20 cellular contexts compared by ENCODE assay signal in genomic region chr4:132502096-132502552, GRCh38.
DNase-seq lines count a peak whose midpoint lies in the region; ATAC-seq, FAIRE-seq and TF ChIP-seq lines count a peak whose summit lies in the region.
"Had no signal": no experiment of that assay in that cellular context is flagged by ENCODE, and none has a peak within 500 bp of the region (broad histone marks: within the 10 kb centered on the region; RNA-seq: fewer than 3 reads in every experiment).

No MANE protein-coding gene starts in this region.

- 0 out of 2 replicates have a peak overlapping the region, but pooled peaks have one; percentile 36 for H2BK20ac ChIP-seq in H1 (ENCODE audit: low read length)

- ATAC-seq in GM18868 (IDR thresholded peaks at IDR 0.05; ENCODE audit: unreplicated experiment) (peak; percentile 39), lower lobe of right lung (no peak)
- ATAC-seq: K562, Right ventricle myocardium inferior, T-cell had no signal

- H2AFZ ChIP-seq in Karpas-422 (ENCODE audit: low read length) = peak overlapping the region; percentile 82; the same call in 1 of the 2 replicates
- H2AFZ ChIP-seq in H1 (ENCODE audit: low read length) = no peak overlapping the region

- no peak overlapping the region for H2AK5ac ChIP-seq in H1 (ENCODE audit: low read depth, low read length)

- H2BK120ac ChIP-seq in H1 (replicated peaks; ENCODE audit: low read depth, low read length) = no peak overlapping the region

- DNase-seq in ELR (ENCODE audit: low read depth) = peak; percentile 13
- DNase-seq in Karpas-422 = peak; percentile 53
- no peak for DNase-seq in H1 (ENCODE audit: low read depth in 1 of 2, low spot score in 2 of 2)
- DNase-seq in HuH-7 (ENCODE audit: low spot score) = no peak
- no peak for DNase-seq in activated CD8-positive, alpha-beta memory T cell treated with anti-CD3 and anti-CD28 coated beads, Interleukin-2, amount 50 U/mL, for 4 hours
- DNase-seq in uterus = no peak
- no peak for DNase-seq in lower lobe of right lung
- DNase-seq: COR-L47, DMS153, GOT3, NCI-H1048, NCI-H1436 treated with DMSO at 0.1 percent for 48 hours, NCI-H2081, NCI-H748 treated with DMSO at 0.1 percent for 48 hours, Peyer's patch, T-cell had no signal

- no peak overlapping the region for H4K5ac ChIP-seq in H1 (ENCODE audit: insufficient read length, low read depth, low read length)

- intact Hi-C loops in uterus (cut with DNase I; ENCODE audit: low total_unique reads) = no loop called here
- intact Hi-C loops in lower lobe of right lung (cut with DNase I) = no loop called here

- H3K4me1 ChIP-seq in Karpas-422 (ENCODE audit: low read length) (peaks cover 12% of the 10 kb centered on the region), H1 (replicated peaks in 1 of 4; ENCODE audit: control insufficient read depth in 3 of 4, insufficient read depth in 4 of 4, low read length in 3 of 4) (no peaks in the 10 kb centered on the region; a peak in 1 of 7 replicates), uterus (no peaks in the 10 kb centered on the region), lower lobe of right lung (no peaks in the 10 kb centered on the region)
- H3K4me1 ChIP-seq: Peyer's patch had no signal

- H3K4ac ChIP-seq in H1 (replicated peaks; ENCODE audit: insufficient read length, low read depth, low read length) = no peak overlapping the region

- no peak overlapping the region for H3K56ac ChIP-seq in H1 (replicated peaks; ENCODE audit: insufficient read length, low read depth, low read length)

- H3K23ac ChIP-seq in H1 (ENCODE audit: insufficient read length) = no peak overlapping the region

- no peaks in the 10 kb centered on the region for H3K9me2 ChIP-seq in Karpas-422 (replicated peaks; ENCODE audit: insufficient read depth, low read length)

- H4K20me1 ChIP-seq in Karpas-422 (ENCODE audit: insufficient read depth, low read depth, low read length) (no peaks in the 10 kb centered on the region), H1 (replicated peaks in 1 of 2; ENCODE audit: control insufficient read depth in 1 of 2, insufficient read depth in 2 of 2, low read length in 2 of 2) (no peaks in the 10 kb centered on the region)

- no peaks in the 10 kb centered on the region for H3K79me1 ChIP-seq in H1 (ENCODE audit: low read depth, low read length)

- no peak overlapping the region for H2BK5ac ChIP-seq in H1 (ENCODE audit: low read depth, low read length)

- no peak overlapping the region; the same call in 1 of the 2 replicates for H3K18ac ChIP-seq in H1 (ENCODE audit: extremely low read depth, low read length)

- TF ChIP-seq POLR2A in H1 (IDR thresholded peaks at IDR 0.05; ENCODE audit: control extremely low read depth in 1 of 2, low read depth in 2 of 2, low read length in 2 of 2) (no peak), uterus (IDR thresholded peaks at IDR 0.05) (no peak)

- no peak overlapping the region for H4K8ac ChIP-seq in H1 (ENCODE audit: extremely low read depth, insufficient read depth, low read length)

- no peak overlapping the region for H2BK12ac ChIP-seq in H1 (ENCODE audit: low read depth, low read length)

- H3K9ac ChIP-seq in Karpas-422 (ENCODE audit: low read length) (no peak overlapping the region), H1 (replicated peaks in 1 of 4; ENCODE audit: extremely low read depth in 1 of 4, low read depth in 3 of 4, low read length in 3 of 4) (no peak overlapping the region)

- H3K4me2 ChIP-seq in Karpas-422 (ENCODE audit: low read depth, low read length, poor library complexity, severe bottlenecking) (peak overlapping the region; percentile 13), H1 (ENCODE audit: insufficient read depth in 1 of 2, low read depth in 2 of 2, low read length in 2 of 2) (no peak overlapping the region)

- H3K79me2 ChIP-seq in Karpas-422 (ENCODE audit: low read length) = no peaks in the 10 kb centered on the region
- H3K79me2 ChIP-seq in H1 (ENCODE audit: control insufficient read depth in 1 of 2, insufficient read depth in 2 of 2, low read length in 2 of 2) = no peaks in the 10 kb centered on the region

- POLR2A ChIA-PET in H1 (lab: Charles Lee; ENCODE audit: partially characterized antibody) = no interaction called here

- H3K9me3 ChIP-seq in Karpas-422 (ENCODE audit: low read length) = peaks cover 3% of the 10 kb centered on the region
- H3K9me3 ChIP-seq in H1 (ENCODE audit: insufficient read depth in 2 of 2, low read depth in 1 of 2, low read length in 1 of 2) = no peaks in the 10 kb centered on the region
- H3K9me3 ChIP-seq in uterus = no peaks in the 10 kb centered on the region
- H3K9me3 ChIP-seq in lower lobe of right lung = no peaks in the 10 kb centered on the region
- H3K9me3 ChIP-seq: Peyer's patch had no signal

- TF ChIP-seq EP300 in H1 (IDR thresholded peaks at IDR 0.05; ENCODE audit: borderline replicate concordance in 1 of 2, low read depth in 2 of 2, low read length in 2 of 2) = no peak

- no peaks in the 10 kb centered on the region for H3K23me2 ChIP-seq in H1 (ENCODE audit: low read depth, low read length)

- CTCF ChIA-PET in H1 (lab: Charles Lee; ENCODE audit: partially characterized antibody) = interaction anchor here (1.4 kb wide), 1 partner anchor 12 kb away, joined by 5 read pairs; no protein-coding TSS in a partner anchor

- H3K27me3 ChIP-seq in Karpas-422 (ENCODE audit: low read length) (no peaks in the 10 kb centered on the region), H1 (replicated peaks in 1 of 4; ENCODE audit: control insufficient read depth in 3 of 4, extremely low read depth in 1 of 4, insufficient read depth in 3 of 4, low read length in 3 of 4) (no peaks in the 10 kb centered on the region), uterus (no peaks in the 10 kb centered on the region), lower lobe of right lung (ENCODE audit: low read depth) (no peaks in the 10 kb centered on the region)
- H3K27me3 ChIP-seq: Peyer's patch had no signal

- H2BK15ac ChIP-seq in H1 (ENCODE audit: low read length) = no peak overlapping the region

- TF ChIP-seq CTCF in H1 (IDR thresholded peaks at IDR 0.05; ENCODE audit: control extremely low read depth in 1 of 3, insufficient read depth in 1 of 3, low read depth in 1 of 3, low read length in 3 of 3) (no peak), uterus (IDR thresholded peaks at IDR 0.05) (no peak), lower lobe of right lung (IDR thresholded peaks at IDR 0.05) (no peak)

- H3K36me3 ChIP-seq in Karpas-422 (ENCODE audit: insufficient read depth, low read length) (no peaks in the 10 kb centered on the region), H1 (ENCODE audit: control insufficient read depth in 2 of 4, insufficient read depth in 4 of 4, low read length in 3 of 4) (no peaks in the 10 kb centered on the region), uterus (no peaks in the 10 kb centered on the region), lower lobe of right lung (no peaks in the 10 kb centered on the region)
- H3K36me3 ChIP-seq: Peyer's patch had no signal

- H3K4me3 ChIP-seq in Karpas-422 (ENCODE audit: low read length) = no peak overlapping the region
- no peak overlapping the region for H3K4me3 ChIP-seq in H1 (ENCODE audit: extremely low read depth in 1 of 4, insufficient read depth in 2 of 4, low read depth in 3 of 4, low read length in 4 of 4)
- no peak overlapping the region for H3K4me3 ChIP-seq in uterus
- H3K4me3 ChIP-seq in lower lobe of right lung = no peak overlapping the region
- H3K4me3 ChIP-seq: K562, Peyer's patch, SK-N-MC had no signal

- no peak for TF ChIP-seq RAD21 in H1 (IDR thresholded peaks at IDR 0.05 in 1 of 2, conservative IDR thresholded peaks at IDR 0.05 in 1 of 2; ENCODE audit: low read depth in 2 of 2, low read length in 2 of 2)

- peak overlapping the region; percentile 36; the same call in 1 of the 2 replicates for H3K27ac ChIP-seq in Karpas-422 (ENCODE audit: low read length)
- H3K27ac ChIP-seq in H1 (ENCODE audit: low read depth, low read length) = no peak overlapping the region
- H3K27ac ChIP-seq in uterus = no peak overlapping the region
- no peak overlapping the region for H3K27ac ChIP-seq in lower lobe of right lung
- H3K27ac ChIP-seq: Peyer's patch, SK-N-MC had no signal

- H4K91ac ChIP-seq in H1 (replicated peaks; ENCODE audit: insufficient read length, low read length) = peak overlapping the region; percentile 42

- FAIRE-seq in H1 (lab: Jason Lieb, UNC) = no peak
- FAIRE-seq: K562 had no signal

- no peak overlapping the region for H3K14ac ChIP-seq in H1 (ENCODE audit: insufficient read length)

TF ChIP-seq in H1, 55 proteins besides CTCF, POLR2A, EP300 and RAD21:
- no peak for TF ChIP-seq SIX5 (IDR thresholded peaks at IDR 0.05; ENCODE audit: low read depth, low read length)
- no peak for TF ChIP-seq MAX (IDR thresholded peaks at IDR 0.05)
- TF ChIP-seq CBX8 (IDR thresholded peaks at IDR 0.05; ENCODE audit: borderline replicate concordance, low read depth, low read length) = no peak
- no peak for TF ChIP-seq USF2 (IDR thresholded peaks at IDR 0.05; ENCODE audit: low read length)
- no peak for TF ChIP-seq POU5F1 (IDR thresholded peaks at IDR 0.05; ENCODE audit: low read depth, low read length)
- no peak for TF ChIP-seq EZH2 (IDR thresholded peaks at IDR 0.05; ENCODE audit: low read depth, low read length, severe bottlenecking)
- no peak for TF ChIP-seq NANOG (IDR thresholded peaks at IDR 0.05; ENCODE audit: insufficient read depth, low read depth, low read length, poor library complexity, severe bottlenecking)
- TF ChIP-seq BACH1 (IDR thresholded peaks at IDR 0.05; ENCODE audit: low read length) = no peak
- TF ChIP-seq ASH2L (IDR thresholded peaks at IDR 0.05; ENCODE audit: low read length) = no peak

Comparison
In these comparisons a context has a peak if more than half of its experiments do, and no peak if none do; other contexts are left out.
1. DNase-seq: peak in ELR (single experiment) and Karpas-422 (single experiment); none in H1 (0 of 2), HuH-7 (single experiment), activated CD8-positive, alpha-beta memory T cell treated with anti-CD3 and anti-CD28 coated beads, Interleukin-2, amount 50 U/mL, for 4 hours (single experiment), uterus (0 of 2) and lower lobe of right lung (single experiment).